In genomic region chr15:83653639-83654378, GRCh38 we compare ENCODE assay signal across 11 cellular contexts. TPM values are rescaled to one million over a fixed set of nuclear protein-coding genes. Genes with fewer than 3 reads are reported as not detected.
A peak's percentile ranks its signal among the peaks of the same experiment; 100 is the strongest.
DNase-seq lines count a peak whose midpoint lies in the region; ATAC-seq, FAIRE-seq and TF ChIP-seq lines count a peak whose summit lies in the region.
"Had no signal": no experiment of that assay in that cellular context is flagged by ENCODE, and none has a peak within 500 bp of the region (broad histone marks: within the 10 kb centered on the region; RNA-seq: fewer than 3 reads in every experiment).

ADAMTSL3 (plus strand) TSS chr15:83654123; CDS start chr15:83655762, 1,639 bp downstream.

- FAIRE-seq in GM19239 (lab: Jason Lieb, UNC) = no peak
- FAIRE-seq: colon had no signal

- H3K9me3 ChIP-seq in cardiac muscle cell (ENCODE audit: low read depth) = no peaks in the 10 kb centered on the region

- H3K4me1 Mint-ChIP-seq in effector memory CD8-positive, alpha-beta T cell (ENCODE audit: low read depth in 2 of 2) = no peaks in the 10 kb centered on the region

- peak; percentile 36 for DNase-seq in AG10803 (ENCODE audit: low read depth)
- peak; percentile 22 for DNase-seq in SK-N-DZ (ENCODE audit: low spot score)
- peak; percentile 78 for DNase-seq in cardiac muscle cell (ENCODE audit: low read depth in 1 of 2, low spot score in 1 of 2)
- peak; percentile 7 for DNase-seq in occipital lobe (lab: John Stamatoyannopoulos, UW)
- DNase-seq in KBM-7 = no peak
- DNase-seq in effector memory CD8-positive, alpha-beta T cell = no peak
- no peak for DNase-seq in GM19239 (ENCODE audit: insufficient read length, low spot score)
- DNase-seq: DND-41 had no signal

- in situ Hi-C loops in KBM-7 (cut with MboI; ENCODE audit: low pct_unique_long_range_greater_than_20kb, low sequenced_read_pairs) = no loop called here

- H3K4me1 ChIP-seq in cardiac muscle cell (ENCODE audit: low read depth) = no peaks in the 10 kb centered on the region

- H3K27ac ChIP-seq in cardiac muscle cell = no peak within 1 kb of the TSS

- no peak within 1 kb of the TSS for H3K4me3 ChIP-seq in AG10803 (ENCODE audit: low read length)
- peak within 1 kb of the TSS; percentile 41 for H3K4me3 ChIP-seq in cardiac muscle cell

- H3K36me3 ChIP-seq in cardiac muscle cell = no peaks in the 10 kb centered on the region

- H3K27me3 Mint-ChIP-seq in effector memory CD8-positive, alpha-beta T cell = peaks cover 0 to 36% of the 10 kb centered on the region in 2 donors

- no peak for ATAC-seq in GM19395 (IDR thresholded peaks at IDR 0.05; ENCODE audit: unreplicated experiment)
- no peak for ATAC-seq in effector memory CD8-positive, alpha-beta T cell (replicated peaks)

- no peak within 1 kb of the TSS for H3K4me3 Mint-ChIP-seq in effector memory CD8-positive, alpha-beta T cell

- no peak for TF ChIP-seq CTCF in AG10803 (conservative IDR thresholded peaks at IDR 0.05; ENCODE audit: low read length)
- no peak for TF ChIP-seq CTCF in cardiac muscle cell (IDR thresholded peaks at IDR 0.05; ENCODE audit: low read depth, low read length)

- peaks cover 3% of the 10 kb centered on the region in 2 donors for H3K9me3 Mint-ChIP-seq in effector memory CD8-positive, alpha-beta T cell

- no peaks in the 10 kb centered on the region for H3K36me3 Mint-ChIP-seq in effector memory CD8-positive, alpha-beta T cell (ENCODE audit: insufficient read depth)

- peaks cover 53% of the 10 kb centered on the region for H3K27me3 ChIP-seq in cardiac muscle cell

- H3K27ac Mint-ChIP-seq in effector memory CD8-positive, alpha-beta T cell = no peak within 1 kb of the TSS

RNA-seq across cellular contexts. Expression of gene ADAMTSL3, which starts in this region (rescaled TPM):
- polyA plus RNA-seq in SK-N-DZ (2014; cell fraction: cytosol; rRNA removed) = 0.20 TPM in 1 of 2 replicates, not detected in the other
- 0.05 and 0.07 TPM in 2 replicates for polyA plus RNA-seq in SK-N-DZ (2014; cell fraction: nucleus; rRNA removed)
- total RNA-seq in cardiac muscle cell (0.88 and 2.0 TPM in 2 replicates), occipital lobe (20.6 TPM)
- polyA plus RNA-seq in cardiac muscle cell = 0.83 and 3.5 TPM in 2 replicates
- total RNA-seq: M059J had no signal

Comparison
In these comparisons a context has a peak if more than half of its experiments do, and no peak if none do; other contexts are left out.
1. DNase-seq: peak in AG10803 (single experiment), SK-N-DZ (single experiment), cardiac muscle cell (2 of 2) and occipital lobe (single experiment); none in KBM-7 (single experiment), effector memory CD8-positive, alpha-beta T cell (0 of 3) and GM19239 (single experiment).